ENCODE assay signal across 9 cellular contexts in genomic region chr1:24932725-24933294, GRCh38. TPM values are rescaled to one million over a fixed set of nuclear protein-coding genes. Genes with fewer than 3 reads are reported as not detected.
DNase-seq lines count a peak whose midpoint lies in the region; ATAC-seq and TF ChIP-seq lines count a peak whose summit lies in the region.
"Had no signal": no experiment of that assay in that cellular context is flagged by ENCODE, and none has a peak within 500 bp of the region (broad histone marks: within the 10 kb centered on the region; RNA-seq: fewer than 3 reads in every experiment).

No MANE protein-coding gene starts in this region.

- peak overlapping the region; percentile 51 for H3K4me3 Mint-ChIP-seq in activated T-helper 2 cell treated with anti-CD3 and anti-CD28 coated beads, Interferon-gamma antibody, Interleukin-2, Interleukin-4, amounts not matched to agents 10 μg/mL and 5 μg/mL and 100 μg/mL, durations not matched to agents 14 hours and 24 hours and 36 hours (ENCODE audit: low read depth)
- H3K4me3 Mint-ChIP-seq in natural killer cell = peak overlapping the region; percentile 53

- H3K4me1 ChIP-seq in HAP-1 (peaks cover 12% of the 10 kb centered on the region), gastrocnemius medialis (peaks cover 10 to 17% of the 10 kb centered on the region in 2 donors)

- TF ChIP-seq CTCF in natural killer cell (IDR thresholded peaks at IDR 0.05) (no peak), gastrocnemius medialis (IDR thresholded peaks at IDR 0.05 in 4 of 5, conservative IDR thresholded peaks at IDR 0.05 in 1 of 5) (no peak)

- DNase-seq in DMS153 (lab: John Stamatoyannopoulos, UW) (peak; percentile 13), HAP-1 (ENCODE audit: low spot score in 2 of 2) (no peak), natural killer cell (no peak), gastrocnemius medialis (no peak)
- DNase-seq in activated T-helper 2 cell treated with anti-CD3 and anti-CD28 coated beads, Interferon-gamma antibody, Interleukin-2, Interleukin-4, amounts not matched to agents 10 μg/mL and 5 μg/mL and 100 μg/mL, durations not matched to agents 14 hours and 24 hours and 36 hours (ENCODE audit: low spot score) = no peak
- DNase-seq in stimulated activated CD4-positive, alpha-beta T cell treated with anti-CD3 and anti-CD28 coated beads, Interleukin-4, amount 100 ng/mL, for 4 hours = no peak
- DNase-seq in stimulated activated CD4-positive, alpha-beta T cell treated with anti-CD3 and anti-CD28 coated beads, Interleukin-15, amount 100 ng/mL, for 24 hours = no peak

- no peaks in the 10 kb centered on the region for H3K9me3 Mint-ChIP-seq in activated T-helper 2 cell treated with anti-CD3 and anti-CD28 coated beads, Interferon-gamma antibody, Interleukin-2, Interleukin-4, amounts not matched to agents 10 μg/mL and 5 μg/mL and 100 μg/mL, durations not matched to agents 14 hours and 24 hours and 36 hours
- H3K9me3 Mint-ChIP-seq in natural killer cell = no peaks in the 10 kb centered on the region

- ATAC-seq in natural killer cell (no peak), gastrocnemius medialis (no peak), GM21390 (IDR thresholded peaks at IDR 0.05; ENCODE audit: unreplicated experiment) (no peak)

- in situ Hi-C loops in HAP-1 (cut with MboI; ENCODE audit: low sequenced_read_pairs) = loop anchor here (10.0 kb wide), 1 partner anchor 272 kb away; no protein-coding TSS in a partner anchor
- in situ Hi-C loops in gastrocnemius medialis (cut with MboI; ENCODE audit: low sequenced_read_pairs in 4 of 4) = loop anchor here in 1 of 4 donors (10.0 kb wide), 1 partner anchor 172 kb away; no protein-coding TSS in a partner anchor

- peak overlapping the region; percentile 10 for H3K27ac Mint-ChIP-seq in activated T-helper 2 cell treated with anti-CD3 and anti-CD28 coated beads, Interferon-gamma antibody, Interleukin-2, Interleukin-4, amounts not matched to agents 10 μg/mL and 5 μg/mL and 100 μg/mL, durations not matched to agents 14 hours and 24 hours and 36 hours
- H3K27ac Mint-ChIP-seq in natural killer cell = peak overlapping the region in 1 of 2 donors; percentile 40

- no peak for TF ChIP-seq POLR2A in gastrocnemius medialis (IDR thresholded peaks at IDR 0.05)

- no peak overlapping the region for H3K27ac ChIP-seq in gastrocnemius medialis
- H3K27ac ChIP-seq: sigmoid colon had no signal

- H3K9me3 ChIP-seq in HAP-1 = no peaks in the 10 kb centered on the region
- H3K9me3 ChIP-seq in gastrocnemius medialis = no peaks in the 10 kb centered on the region
- H3K9me3 ChIP-seq: sigmoid colon had no signal

- H3K4me3 ChIP-seq in HAP-1 = peak overlapping the region; percentile 11; the same call in 1 of the 2 replicates
- no peak overlapping the region for H3K4me3 ChIP-seq in gastrocnemius medialis

- H3K36me3 ChIP-seq in HAP-1 (replicated peaks) (no peaks in the 10 kb centered on the region), gastrocnemius medialis (no peaks in the 10 kb centered on the region)
- H3K36me3 ChIP-seq: sigmoid colon had no signal

- H3K4me1 Mint-ChIP-seq in activated T-helper 2 cell treated with anti-CD3 and anti-CD28 coated beads, Interferon-gamma antibody, Interleukin-2, Interleukin-4, amounts not matched to agents 10 μg/mL and 5 μg/mL and 100 μg/mL, durations not matched to agents 14 hours and 24 hours and 36 hours (ENCODE audit: low read depth) = peaks cover 47% of the 10 kb centered on the region
- peaks cover 28 to 33% of the 10 kb centered on the region in 2 donors for H3K4me1 Mint-ChIP-seq in natural killer cell

- H3K27me3 Mint-ChIP-seq in activated T-helper 2 cell treated with anti-CD3 and anti-CD28 coated beads, Interferon-gamma antibody, Interleukin-2, Interleukin-4, amounts not matched to agents 10 μg/mL and 5 μg/mL and 100 μg/mL, durations not matched to agents 14 hours and 24 hours and 36 hours (ENCODE audit: low read depth) = no peaks in the 10 kb centered on the region
- H3K27me3 Mint-ChIP-seq in natural killer cell (ENCODE audit: low read depth in 2 of 2) = peaks cover 0 to 11% of the 10 kb centered on the region in 2 donors

- peaks cover 76% of the 10 kb centered on the region for H3K36me3 Mint-ChIP-seq in activated T-helper 2 cell treated with anti-CD3 and anti-CD28 coated beads, Interferon-gamma antibody, Interleukin-2, Interleukin-4, amounts not matched to agents 10 μg/mL and 5 μg/mL and 100 μg/mL, durations not matched to agents 14 hours and 24 hours and 36 hours (ENCODE audit: low read depth)
- no peaks in the 10 kb centered on the region for H3K36me3 Mint-ChIP-seq in natural killer cell

- no peaks in the 10 kb centered on the region for H3K27me3 ChIP-seq in HAP-1 (ENCODE audit: low read depth)
- H3K27me3 ChIP-seq in gastrocnemius medialis = peaks cover 62 to 69% (median 68%) of the 10 kb centered on the region in 3 donors

- intact Hi-C loops in activated T-helper 2 cell treated with anti-CD3 and anti-CD28 coated beads, Interferon-gamma antibody, Interleukin-2, Interleukin-4, amounts not matched to agents 10 μg/mL and 5 μg/mL and 100 μg/mL, durations not matched to agents 14 hours and 24 hours and 36 hours (cut with micrococcal nuclease) = loop anchor here (1.0 kb wide), 1 partner anchor 104 kb away; no protein-coding TSS in a partner anchor
- intact Hi-C loops in natural killer cell (cut with micrococcal nuclease) (loop anchor here (1.0 to 5.0 kb wide), 3 partner anchors 168 to 272 kb away; no protein-coding TSS in a partner anchor), gastrocnemius medialis (cut with DNase I; ENCODE audit: low total_unique reads) (loop anchor here (10.0 kb wide), 1 partner anchor 272 kb away; no protein-coding TSS in a partner anchor)

RNA-seq across cellular contexts. Expression of gene RUNX3, which starts 2.7 kb away (rescaled TPM):
- total RNA-seq in activated T-helper 2 cell treated with anti-CD3 and anti-CD28 coated beads, Interferon-gamma antibody, Interleukin-2, Interleukin-4, amounts not matched to agents 10 μg/mL and 5 μg/mL and 100 μg/mL, durations not matched to agents 14 hours and 24 hours and 36 hours = 129 and 135 TPM in 2 replicates
- total RNA-seq in natural killer cell = 100 to 1,000 TPM; 537 to 630 (median 601) TPM
- 1 to 10 TPM in 2 of 4 donors, under 1 TPM in 2; 0.13 to 1.9 (median 0.74) TPM for total RNA-seq in gastrocnemius medialis

Comparison
In these comparisons a context has a peak if more than half of its experiments do, and no peak if none do; other contexts are left out.
1. RNA of gene RUNX3, which starts 2.7 kb away (total RNA-seq): 537 to 630 TPM in natural killer cell and 129 to 135 TPM in activated T-helper 2 cell treated with anti-CD3 and anti-CD28 coated beads, Interferon-gamma antibody, Interleukin-2, Interleukin-4, amounts not matched to agents 10 μg/mL and 5 μg/mL and 100 μg/mL, durations not matched to agents 14 hours and 24 hours and 36 hours; 0.13 to 1.9 TPM in gastrocnemius medialis; every median in the first group is over 10 times any median in the second.